ENCODE assay signal across 8 cellular contexts in the genomic region with DNA sequence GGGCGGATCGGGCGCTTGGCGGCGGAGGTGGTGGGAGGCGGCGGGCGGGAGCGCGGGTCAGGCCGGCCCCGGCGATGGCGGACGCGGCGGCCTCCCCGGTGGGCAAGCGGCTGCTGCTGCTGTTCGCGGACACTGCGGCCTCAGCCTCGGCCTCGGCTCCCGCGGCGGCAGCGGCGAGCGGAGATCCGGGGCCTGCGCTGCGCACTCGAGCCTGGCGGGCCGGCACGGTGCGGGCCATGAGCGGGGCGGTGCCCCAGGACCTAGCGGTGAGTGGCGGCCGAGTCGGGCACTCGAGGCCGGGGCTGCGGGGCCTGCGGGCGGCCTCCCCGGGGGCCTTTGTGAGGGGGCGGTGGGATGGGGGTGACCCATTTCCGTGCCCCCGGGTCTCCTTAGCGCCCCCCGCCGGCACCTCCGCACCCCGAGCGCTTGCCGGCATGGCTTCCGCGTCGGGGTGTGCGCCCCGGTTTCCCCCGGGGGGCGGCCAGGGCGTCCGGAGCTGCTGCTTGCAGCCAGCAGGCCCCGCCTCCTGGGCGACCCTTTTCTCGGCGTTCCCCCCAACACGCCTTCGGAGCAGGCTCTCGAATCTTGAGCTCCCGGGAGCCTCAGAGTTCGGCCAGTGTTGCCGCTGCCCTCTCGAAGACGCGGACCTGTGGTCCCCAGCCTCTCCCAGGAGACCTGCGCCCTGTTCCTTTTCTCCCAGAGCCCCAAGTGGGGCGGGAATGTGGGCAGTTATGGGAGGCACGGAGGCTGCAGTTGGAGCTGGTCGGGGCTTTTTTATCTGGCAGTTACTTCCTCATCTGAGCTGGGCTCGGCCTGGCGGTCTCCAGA. TPM values are rescaled to one million over a fixed set of nuclear protein-coding genes. Genes with fewer than 3 reads are reported as not detected.
DNase-seq lines count a peak whose midpoint lies in the region; ATAC-seq and TF ChIP-seq lines count a peak whose summit lies in the region.

No MANE protein-coding gene starts in this region.

- H3K27ac ChIP-seq in RWPE1 (peak overlapping the region; percentile 92), gastroesophageal sphincter (peak overlapping the region; percentile 93 to 99 (median 96)), thoracic aorta (peak overlapping the region; percentile 92 to 96)

- H3K36me3 ChIP-seq in BJ (ENCODE audit: control insufficient read depth, insufficient read depth, low read length) (peaks cover 2% of the 10 kb centered on the region; the same call in 1 of the 2 replicates), gastroesophageal sphincter (peaks cover 0 to 15% of the 10 kb centered on the region in 2 donors), thoracic aorta (peaks cover 2% of the 10 kb centered on the region)

- peak overlapping the region; percentile 87 for H3K4me3 ChIP-seq in BJ (ENCODE audit: low read depth, low read length)
- H3K4me3 ChIP-seq in gastroesophageal sphincter, result peak overlapping the region; percentile 94 to 96
- H3K4me3 ChIP-seq in thoracic aorta, result peak overlapping the region; percentile 98

- WGBS in gastroesophageal sphincter (ENCODE audit: low coverage in 1 of 2), 2 donors, result 0% methylated on average over 2 of the region's 88 CpGs; no CpG with 5 or more reads in 1 of the 2 donors

- H3K9me3 ChIP-seq in gastroesophageal sphincter (no peaks in the 10 kb centered on the region), thoracic aorta (no peaks in the 10 kb centered on the region)

- CTCF ChIA-PET in BJ (lab: Yijun Ruan, JAX) (interaction anchor here (0.6 to 6.5 kb wide), 28 partner anchors 9 to 923 kb away, joined by 3 to 118 read pairs (median 4); partner anchors contain the start of genes BRD8, CDC23, CDC25C and FAM53C), RWPE1 (lab: Yijun Ruan, JAX) (interaction anchor here (0.5 to 2.9 kb wide), 38 partner anchors 9 to 515 kb away, joined by 3 to 86 read pairs (median 4); partner anchors contain the start of genes CDC23, CDC25C, FAM53C and KIF20A)

- H3K27me3 ChIP-seq in BJ (ENCODE audit: control insufficient read depth, insufficient read depth, low read length) (no peaks in the 10 kb centered on the region), gastroesophageal sphincter (no peaks in the 10 kb centered on the region), thoracic aorta (replicated peaks; ENCODE audit: insufficient read depth) (no peaks in the 10 kb centered on the region)

- peak; percentile 31; the same call in 1 of the 2 replicates for TF ChIP-seq CTCF in BJ (IDR thresholded peaks at IDR 0.05; ENCODE audit: insufficient read depth, low read depth, low read length)
- TF ChIP-seq CTCF in RWPE1 (conservative IDR thresholded peaks at IDR 0.05; ENCODE audit: low read depth), result peak; percentile 78; the same call in 1 of the 2 replicates
- peak in 3 of 4 experiments; percentile 20 to 55 (median 37) for TF ChIP-seq CTCF in gastroesophageal sphincter (IDR thresholded peaks at IDR 0.05)
- no peak for TF ChIP-seq CTCF in omental fat pad (IDR thresholded peaks at IDR 0.05)
- peak; percentile 3 for TF ChIP-seq CTCF in thoracic aorta (IDR thresholded peaks at IDR 0.05)

- TF ChIP-seq POLR2A in gastroesophageal sphincter (IDR thresholded peaks at IDR 0.05), result peak; percentile 26 to 32

- no peak for TF ChIP-seq EP300 in gastroesophageal sphincter (IDR thresholded peaks at IDR 0.05)

- no peak for DNase-seq in BJ (ENCODE audit: low read depth)
- peak; percentile 58 for DNase-seq in RWPE1 (ENCODE audit: low spot score)
- DNase-seq in activated gamma-delta T cell (lab: John Stamatoyannopoulos, UW), result peak; percentile 64
- DNase-seq in omental fat pad (ENCODE audit: low spot score), result no peak
- no peak for DNase-seq in thoracic aorta (ENCODE audit: low spot score)

- POLR2A ChIA-PET in BJ (lab: Charles Lee), result interaction anchor here (0.6 to 1.1 kb wide), 3 partner anchors 21 to 734 kb away, joined by 3 to 12 read pairs (median 4); partner anchors contain the start of gene CDC25C
- POLR2A ChIA-PET in RWPE1 (lab: Yijun Ruan, JAX; ENCODE audit: low non-redundant PET), result interaction anchor here (0.6 to 1.8 kb wide), 5 partner anchors 13 to 175 kb away, joined by 3 to 12 read pairs (median 6); partner anchors contain the start of genes CDC25C and FAM53C

- H3K4me1 ChIP-seq in gastroesophageal sphincter (peaks cover 0 to 43% (median 15%) of the 10 kb centered on the region in 3 donors), thoracic aorta (ENCODE audit: control insufficient read depth in 1 of 2, low read depth in 2 of 2) (peaks cover 38 to 67% of the 10 kb centered on the region in 2 donors)

- ATAC-seq in GM19043 (IDR thresholded peaks at IDR 0.05; ENCODE audit: low read depth, unreplicated experiment) (peak; percentile 40), HG03354 (IDR thresholded peaks at IDR 0.05; ENCODE audit: poor library complexity, severe bottlenecking, unreplicated experiment) (peak; percentile 56), gastroesophageal sphincter (peak; percentile 77), omental fat pad (ENCODE audit: low FRiP score) (peak; percentile 74), thoracic aorta (ENCODE audit: insufficient number of reproducible peaks, low FRiP score, low read depth) (no peak)

RNA-seq across cellular contexts. Expression of gene KDM3B, which starts 0.5 kb away (rescaled TPM):
- polyA plus RNA-seq in BJ (2011; rRNA removed), result 20.4 and 21.2 TPM in 2 replicates
- polyA minus RNA-seq in BJ (2011; rRNA and poly(A)+ RNA removed), result 23.3 and 27.8 TPM in 2 replicates
- total RNA-seq in gastroesophageal sphincter (10 to 100 TPM; 63.4 to 94.0 (median 77.8) TPM), omental fat pad (10 to 100 TPM; 47.6 to 66.2 (median 54.1) TPM), thoracic aorta (10 to 100 TPM; 50.1 to 86.2 TPM)

RNA-seq across cellular contexts. Expression of gene FAM53C, which starts 14.9 kb away (rescaled TPM):
- 30.1 and 31.3 TPM in 2 replicates for polyA plus RNA-seq in BJ (2011; rRNA removed)
- 29.2 and 50.4 TPM in 2 replicates for polyA minus RNA-seq in BJ (2011; rRNA and poly(A)+ RNA removed)
- total RNA-seq in gastroesophageal sphincter (10 to 100 TPM; 26.3 to 30.5 (median 29.8) TPM), omental fat pad (10 to 100 TPM; 21.9 to 38.7 (median 25.3) TPM), thoracic aorta (10 to 100 TPM; 22.6 to 24.9 TPM)

RNA-seq across cellular contexts. Expression of gene CDC25C, which starts 21.3 kb away (rescaled TPM):
- 7.8 and 8.7 TPM in 2 replicates for polyA plus RNA-seq in BJ (2011; rRNA removed)
- 3.0 and 4.2 TPM in 2 replicates for polyA minus RNA-seq in BJ (2011; rRNA and poly(A)+ RNA removed)
- under 1 TPM in 1 of 4 donors, not detected in 3; 0.45 TPM for total RNA-seq in gastroesophageal sphincter
- under 1 TPM in 2 of 4 donors, not detected in 2; 0.56 to 0.72 TPM for total RNA-seq in omental fat pad
- total RNA-seq in thoracic aorta, result not detected

Comparison
In these comparisons a context has a peak if more than half of its experiments do, and no peak if none do; other contexts are left out.
1. DNase-seq: peak in RWPE1 (single experiment) and activated gamma-delta T cell (single experiment); none in BJ (single experiment), omental fat pad (single experiment) and thoracic aorta (single experiment).
2. CTCF ChIP-seq: peak in BJ (single experiment), RWPE1 (single experiment), gastroesophageal sphincter (3 of 4) and thoracic aorta (single experiment); none in omental fat pad (0 of 3).
3. Peak in every context shown above with its lines, with median percentiles within 50 percentile points of each other: H3K4me3 ChIP-seq and H3K27ac ChIP-seq.